In the genomic region with DNA sequence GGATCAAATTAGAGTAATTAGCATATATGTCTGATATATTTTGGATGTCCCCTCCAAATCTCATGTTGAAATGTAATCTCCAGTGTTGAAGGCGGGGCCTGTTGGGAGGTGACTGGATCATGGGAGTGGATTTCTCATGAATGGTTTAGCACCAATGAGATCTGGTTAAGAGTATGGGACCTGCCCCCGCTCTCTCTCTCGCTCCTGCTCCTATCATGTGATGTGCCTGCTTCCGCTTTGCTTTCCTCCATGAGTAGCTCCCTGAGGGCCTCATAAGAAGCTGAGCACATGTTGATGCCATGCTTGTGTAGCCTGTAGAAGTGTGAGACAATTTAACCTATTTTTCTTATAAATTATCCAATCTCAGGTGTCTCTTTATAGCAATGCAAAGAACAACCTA, we compare ENCODE assay signal across 27 cellular contexts.
"Had no signal": no experiment of that assay in that cellular context is flagged by ENCODE, and none has a peak within 500 bp of the region (broad histone marks: within the 10 kb centered on the region; RNA-seq: fewer than 3 reads in every experiment).

No MANE protein-coding gene starts in this region.

- H3K27ac Mint-ChIP-seq: memory B cell; natural killer cell treated with Interleukin-12 subunit alpha and Interleukin-12 subunit beta and Interleukin-15 and Interleukin-18, amount 100 ng/mL, for 72 hours; neural progenitor cell; progenitor cell of endocrine pancreas; stimulated activated effector memory CD8-positive, alpha-beta T cell treated with anti-CD3 and anti-CD28 coated beads, Interleukin-12 subunit alpha, Interleukin-12 subunit beta, amount 100 ng/mL, for 72 hours; type B pancreatic cell had no signal

- H3K27me3 Mint-ChIP-seq: memory B cell; natural killer cell treated with Interleukin-12 subunit alpha and Interleukin-12 subunit beta and Interleukin-15 and Interleukin-18, amount 100 ng/mL, for 72 hours; progenitor cell of endocrine pancreas; type B pancreatic cell had no signal

- H3K9ac ChIP-seq: neural progenitor cell had no signal

- H3K4me1 ChIP-seq: esophagus muscularis mucosa, gastrocnemius medialis, heart right ventricle, left ventricle myocardium inferior, lower lobe of right lung, neural progenitor cell, suprapubic skin, thyroid gland, uterus had no signal

- H2AFZ ChIP-seq: neural progenitor cell had no signal

- H3K36me3 Mint-ChIP-seq: natural killer cell treated with Interleukin-12 subunit alpha and Interleukin-12 subunit beta and Interleukin-15 and Interleukin-18, amount 100 ng/mL, for 72 hours; stimulated activated effector memory CD8-positive, alpha-beta T cell treated with anti-CD3 and anti-CD28 coated beads, Interleukin-12 subunit alpha, Interleukin-12 subunit beta, amount 100 ng/mL, for 72 hours had no signal

- H3K9me3 ChIP-seq: esophagus muscularis mucosa, gastrocnemius medialis, heart right ventricle, left ventricle myocardium inferior, lower lobe of right lung, ovary, suprapubic skin, thyroid gland, uterus had no signal

- H3K4me3 Mint-ChIP-seq: memory B cell; natural killer cell treated with Interleukin-12 subunit alpha and Interleukin-12 subunit beta and Interleukin-15 and Interleukin-18, amount 100 ng/mL, for 72 hours; neural progenitor cell; stimulated activated effector memory CD8-positive, alpha-beta T cell treated with anti-CD3 and anti-CD28 coated beads, Interleukin-12 subunit alpha, Interleukin-12 subunit beta, amount 100 ng/mL, for 72 hours; type B pancreatic cell had no signal

- H3K4me3 ChIP-seq: coronary artery, esophagus muscularis mucosa, gastrocnemius medialis, heart right ventricle, left ventricle myocardium inferior, lower lobe of right lung, neural progenitor cell, ovary, suprapubic skin, thyroid gland, uterus had no signal

- ATAC-seq: gastrocnemius medialis; heart right ventricle; left cardiac atrium; lower lobe of right lung; natural killer cell treated with Interleukin-12 subunit alpha and Interleukin-12 subunit beta and Interleukin-15 and Interleukin-18, amount 100 ng/mL, for 72 hours; right cardiac atrium; stimulated activated effector memory CD8-positive, alpha-beta T cell treated with anti-CD3 and anti-CD28 coated beads, Interleukin-12 subunit alpha, Interleukin-12 subunit beta, amount 100 ng/mL, for 72 hours; stimulated activated naive CD8-positive, alpha-beta T cell treated with anti-CD3 and anti-CD28 coated beads, Interleukin-15, Interleukin-2, amounts not matched to agents 100 U/mL and 50 U/mL, for 24 hours had no signal

- H3K36me3 ChIP-seq: gastrocnemius medialis, left ventricle myocardium inferior, ovary, uterus had no signal

- H3K27me3 ChIP-seq: esophagus muscularis mucosa, gastrocnemius medialis, heart right ventricle, neural progenitor cell, ovary, suprapubic skin, thyroid gland, uterus had no signal

- DNase-seq: effector CD4-positive, alpha-beta T cell; gastrocnemius medialis; heart right ventricle; hypothalamus; islet precursor cell; left cardiac atrium; left ventricle myocardium inferior; lower lobe of right lung; midbrain; nucleus accumbens; ovary; right cardiac atrium; small intestine; stimulated activated CD4-positive, alpha-beta T cell treated with anti-CD3 and anti-CD28 coated beads, Interleukin-2, amount 100 ng/mL, for 48 hours; stimulated activated CD8-positive, alpha-beta memory T cell treated with anti-CD3 and anti-CD28 coated beads, Interleukin-4, amount 100 ng/mL, for 48 hours; stimulated activated naive CD8-positive, alpha-beta T cell treated with anti-CD3 and anti-CD28 coated beads, Interleukin-15, Interleukin-2, amounts not matched to agents 100 U/mL and 50 U/mL, for 24 hours; thyroid gland; uterus had no signal

- H3K4me2 ChIP-seq: neural progenitor cell had no signal

- H3K9me3 Mint-ChIP-seq: memory B cell; natural killer cell treated with Interleukin-12 subunit alpha and Interleukin-12 subunit beta and Interleukin-15 and Interleukin-18, amount 100 ng/mL, for 72 hours; neural progenitor cell; stimulated activated effector memory CD8-positive, alpha-beta T cell treated with anti-CD3 and anti-CD28 coated beads, Interleukin-12 subunit alpha, Interleukin-12 subunit beta, amount 100 ng/mL, for 72 hours; type B pancreatic cell had no signal

- H3K4me1 Mint-ChIP-seq: neural progenitor cell; stimulated activated effector memory CD8-positive, alpha-beta T cell treated with anti-CD3 and anti-CD28 coated beads, Interleukin-12 subunit alpha, Interleukin-12 subunit beta, amount 100 ng/mL, for 72 hours had no signal

- FAIRE-seq: small intestine had no signal

- H3K27ac ChIP-seq: coronary artery, esophagus muscularis mucosa, gastrocnemius medialis, heart right ventricle, left ventricle myocardium inferior, lower lobe of right lung, neural progenitor cell, ovary, suprapubic skin, thyroid gland, uterus had no signal
